1 cellular context compared by ENCODE assay signal in genomic region chr16:79167893-79168292, GRCh38.
TF ChIP-seq lines count a peak whose summit lies in the region.

No MANE protein-coding gene starts in this region.

TF ChIP-seq in SK-N-SH, 30 proteins besides CTCF, POLR2A, EP300 and RAD21 (continued from another document):
- no peak for TF ChIP-seq ZBTB33 (IDR thresholded peaks at IDR 0.05; ENCODE audit: borderline replicate concordance, low read depth)
- TF ChIP-seq GATA2 (CRISPR knock-in tag; IDR thresholded peaks at IDR 0.05) = no peak
- TF ChIP-seq EZH2phosphoT487 (IDR thresholded peaks at IDR 0.05; ENCODE audit: borderline replicate concordance, low read depth) = no peak
- no peak for TF ChIP-seq JUND (IDR thresholded peaks at IDR 0.05)
- no peak for TF ChIP-seq REST (IDR thresholded peaks at IDR 0.05; ENCODE audit: low read depth, low read length)
- no peak for TF ChIP-seq USF2 (IDR thresholded peaks at IDR 0.05; ENCODE audit: borderline replicate concordance, low read depth, low read length)
- TF ChIP-seq MEF2A (IDR thresholded peaks at IDR 0.05; ENCODE audit: borderline replicate concordance, low read depth) = no peak
- TF ChIP-seq GABPA (IDR thresholded peaks at IDR 0.05; ENCODE audit: low read depth) = no peak
- TF ChIP-seq SMC3 (IDR thresholded peaks at IDR 0.05; ENCODE audit: low read depth, low read length) = no peak
- TF ChIP-seq ELF1 (IDR thresholded peaks at IDR 0.05) = no peak
- TF ChIP-seq RXRA (IDR thresholded peaks at IDR 0.05; ENCODE audit: borderline replicate concordance, low read depth) = no peak
- TF ChIP-seq TCF12 (IDR thresholded peaks at IDR 0.05) = no peak
